10 cellular contexts compared by ENCODE assay signal in genomic region chr19:41869374-41869955, GRCh38. TPM values are rescaled to one million over a fixed set of nuclear protein-coding genes. Genes with fewer than 3 reads are reported as not detected.
DNase-seq lines count a peak whose midpoint lies in the region; ATAC-seq and TF ChIP-seq lines count a peak whose summit lies in the region.
"Had no signal": no experiment of that assay in that cellular context is flagged by ENCODE, and none has a peak within 500 bp of the region (broad histone marks: within the 10 kb centered on the region; RNA-seq: fewer than 3 reads in every experiment).

No MANE protein-coding gene starts in this region.

- no peak for ATAC-seq in HG03108 (IDR thresholded peaks at IDR 0.05; ENCODE audit: unreplicated experiment)

- H3K27ac ChIP-seq in PC-9 = peak overlapping the region; percentile 23; the same call in 1 of the 2 replicates
- H3K27ac ChIP-seq: ascending aorta had no signal

- H3K36me3 Mint-ChIP-seq in nephron progenitor cell (ENCODE audit: low read depth) = peaks cover 45% of the 10 kb centered on the region

- CTCF ChIA-PET in PC-9 (lab: Charles Lee) = interaction anchor here (0.7 kb wide), 1 partner anchor 21 kb away, joined by 4 read pairs; no protein-coding TSS in a partner anchor

- peaks cover 54% of the 10 kb centered on the region for H3K36me3 ChIP-seq in PC-9 (ENCODE audit: low read depth)

- H3K27me3 Mint-ChIP-seq in nephron progenitor cell (ENCODE audit: low read depth, poor library complexity) = peaks cover 3% of the 10 kb centered on the region

- intact Hi-C loops in PC-9 (cut with micrococcal nuclease; ENCODE audit: unreplicated experiment) = no loop called here

- no peaks in the 10 kb centered on the region for H3K9me3 ChIP-seq in PC-9 (ENCODE audit: insufficient read depth, low read depth)
- H3K9me3 ChIP-seq: ascending aorta had no signal

- H3K4me1 Mint-ChIP-seq in nephron progenitor cell = peaks cover 26% of the 10 kb centered on the region

- no peak overlapping the region for H3K4me2 ChIP-seq in PC-9

- peak; percentile 50 for DNase-seq in NCI-H748 (lab: John Stamatoyannopoulos, UW; ENCODE audit: unreplicated experiment)
- DNase-seq in NCI-H748 treated with DMSO at 0.1 percent for 48 hours (lab: John Stamatoyannopoulos, UW) = no peak
- DNase-seq in PC-9 = peak; percentile 68
- no peak for DNase-seq in nephron progenitor cell
- DNase-seq in GM19240 (ENCODE audit: insufficient read length, low spot score) = no peak

- peaks cover 84% of the 10 kb centered on the region for H4K20me1 ChIP-seq in PC-9 (ENCODE audit: insufficient read depth)

- H3F3A ChIP-seq in PC-9 (ENCODE audit: insufficient read depth, low read depth) = peaks cover 91% of the 10 kb centered on the region

- BruUV-seq in PC-9 (replicated peaks; lab: Mats Ljungman, UMichigan) = no TSS peak

- POLR2A ChIA-PET in PC-9 (lab: Charles Lee; ENCODE audit: unreplicated experiment) = no interaction called here

- H3K4me1 ChIP-seq in PC-9 (replicated peaks; ENCODE audit: insufficient read depth) = peaks cover 37% of the 10 kb centered on the region

- no peak overlapping the region for H3K4me3 ChIP-seq in PC-9
- H3K4me3 ChIP-seq: ascending aorta had no signal

- TF ChIP-seq CTCF in PC-9 (conservative IDR thresholded peaks at IDR 0.05) (no peak), nephron progenitor cell (IDR thresholded peaks at IDR 0.05) (no peak)

- H3K9me2 ChIP-seq in PC-9 (ENCODE audit: insufficient read depth) = no peaks in the 10 kb centered on the region

- H3K4me3 Mint-ChIP-seq in nephron progenitor cell = no peak overlapping the region
- H3K4me3 Mint-ChIP-seq: nephron had no signal

- no peak overlapping the region for H2AFZ ChIP-seq in PC-9

- H3K9me3 Mint-ChIP-seq in nephron progenitor cell = no peaks in the 10 kb centered on the region
- H3K9me3 Mint-ChIP-seq: nephron had no signal

- peaks cover 42% of the 10 kb centered on the region for H3K79me2 ChIP-seq in PC-9 (ENCODE audit: low read depth)

- peak overlapping the region; percentile 85 for H3K27ac Mint-ChIP-seq in nephron progenitor cell
- H3K27ac Mint-ChIP-seq: nephron had no signal

- no peaks in the 10 kb centered on the region for H3K27me3 ChIP-seq in PC-9 (ENCODE audit: insufficient read depth, low read depth)
- H3K27me3 ChIP-seq: ascending aorta had no signal

RNA-seq across cellular contexts. Expression of gene CD79A, which starts 7.6 kb away (rescaled TPM):
- total RNA-seq in PC-9 (2021) = 0.33 and 0.59 TPM in 2 replicates
- total RNA-seq: ascending aorta, fibroblast of villous mesenchyme had no signal

RNA-seq across cellular contexts. Expression of gene RPS19, which starts 9.4 kb away (rescaled TPM):
- 2,593 and 3,356 TPM in 2 replicates for total RNA-seq in PC-9 (2021)

RNA-seq across cellular contexts. Expression of gene ARHGEF1, which starts 13.5 kb away (rescaled TPM):
- 101 and 109 TPM in 2 replicates for total RNA-seq in PC-9 (2021)

RNA-seq across cellular contexts. Expression of gene DMRTC2, which starts 24.6 kb away (rescaled TPM):
- not detected in 2 replicates for total RNA-seq in PC-9 (2021)
- total RNA-seq: ascending aorta, fibroblast of villous mesenchyme, M059J had no signal

RNA-seq across cellular contexts. Expression of gene LYPD4, which starts 25.0 kb away (rescaled TPM):
- total RNA-seq in PC-9 (2021) = not detected in 2 replicates
- total RNA-seq: ascending aorta, fibroblast of villous mesenchyme, M059J had no signal

Comparison
In these comparisons a context has a peak if more than half of its experiments do, and no peak if none do; other contexts are left out.
1. DNase-seq: peak in NCI-H748 (single experiment) and PC-9 (2 of 2); none in NCI-H748 treated with DMSO at 0.1 percent for 48 hours (single experiment), nephron progenitor cell (single experiment) and GM19240 (single experiment).